In genomic region chr3:128166971-128167453, GRCh38 we compare ENCODE assay signal across 17 cellular contexts.
"Had no signal": no experiment of that assay in that cellular context is flagged by ENCODE, and none has a peak within 500 bp of the region (broad histone marks: within the 10 kb centered on the region; RNA-seq: fewer than 3 reads in every experiment).

No MANE protein-coding gene starts in this region.

- DNase-seq: colonic mucosa; dermis blood vessel endothelial cell; effector CD4-positive, alpha-beta T cell; gastrocnemius medialis; heart right ventricle; islet precursor cell; mammary epithelial cell; nephron progenitor cell; psoas muscle; stimulated activated CD4-positive, alpha-beta T cell treated with anti-CD3 and anti-CD28 coated beads, Interleukin-2, amount 100 ng/mL, for 24 hours; stimulated activated CD4-positive, alpha-beta T cell treated with anti-CD3 and anti-CD28 coated beads, Interleukin-4, amount 100 ng/mL, for 4 hours; stimulated activated naive CD4-positive, alpha-beta T cell; trophoblast cell had no signal

- H3K36me3 ChIP-seq: colonic mucosa, gastrocnemius medialis, neutrophil had no signal

- H3K4me3 ChIP-seq: colonic mucosa, esophagus muscularis mucosa, gastrocnemius medialis, heart right ventricle, psoas muscle had no signal

- H3K27ac ChIP-seq: colonic mucosa, esophagus muscularis mucosa, neutrophil, psoas muscle had no signal

- ATAC-seq: gastrocnemius medialis, heart right ventricle, psoas muscle, sciatic nerve had no signal

- H3K9me3 Mint-ChIP-seq: nephron progenitor cell had no signal

- FAIRE-seq: urothelium cell line had no signal

- H3K9me3 ChIP-seq: colonic mucosa, esophagus muscularis mucosa, gastrocnemius medialis, heart right ventricle, neutrophil, psoas muscle had no signal

- H3K27me3 ChIP-seq: colonic mucosa, esophagus muscularis mucosa, gastrocnemius medialis, heart right ventricle, neutrophil had no signal

- H3K4me1 ChIP-seq: colonic mucosa had no signal
